In genomic region chr2:84435331-84436081, GRCh38 we compare ENCODE assay signal across 13 cellular contexts. TPM values are rescaled to one million over a fixed set of nuclear protein-coding genes. Genes with fewer than 3 reads are reported as not detected.
DNase-seq lines count a peak whose midpoint lies in the region; ATAC-seq and TF ChIP-seq lines count a peak whose summit lies in the region.
"Had no signal": no experiment of that assay in that cellular context is flagged by ENCODE, and none has a peak within 500 bp of the region (broad histone marks: within the 10 kb centered on the region; RNA-seq: fewer than 3 reads in every experiment).

No MANE protein-coding gene starts in this region.

- H3K4me3 ChIP-seq in astrocyte of the cerebellum (ENCODE audit: low read depth, low read length): no peak overlapping the region
- H3K4me3 ChIP-seq in hepatocyte: no peak overlapping the region
- H3K4me3 ChIP-seq in parathyroid adenoma (ENCODE audit: low read depth, low read length): no peak overlapping the region
- H3K4me3 ChIP-seq: ovary, SK-N-MC had no signal

- H3K36me3 ChIP-seq in hepatocyte (replicated peaks; ENCODE audit: insufficient read depth, low read depth): no peaks in the 10 kb centered on the region
- H3K36me3 ChIP-seq in parathyroid adenoma (ENCODE audit: control insufficient read depth, insufficient read depth, low read length): no peaks in the 10 kb centered on the region
- H3K36me3 ChIP-seq: ovary had no signal

- peaks cover 5% of the 10 kb centered on the region for H3K4me1 Mint-ChIP-seq in osteocyte (ENCODE audit: unreplicated experiment)

- no peak overlapping the region for H2AFZ ChIP-seq in hepatocyte
- no peak overlapping the region for H2AFZ ChIP-seq in parathyroid adenoma

- H3K9me3 Mint-ChIP-seq in osteocyte (ENCODE audit: unreplicated experiment): no peaks in the 10 kb centered on the region
- H3K9me3 Mint-ChIP-seq: CD8-positive, alpha-beta memory T cell had no signal

- H3K27me3 ChIP-seq in hepatocyte (no peaks in the 10 kb centered on the region), parathyroid adenoma (ENCODE audit: control insufficient read depth, insufficient read depth, low read length) (no peaks in the 10 kb centered on the region)
- H3K27me3 ChIP-seq: ovary had no signal

- H3K9me3 ChIP-seq in hepatocyte (ENCODE audit: low read depth) (no peaks in the 10 kb centered on the region), parathyroid adenoma (ENCODE audit: control insufficient read depth, low read length) (no peaks in the 10 kb centered on the region)
- H3K9me3 ChIP-seq: ovary had no signal

- in situ Hi-C loops in astrocyte of the cerebellum (cut with HindIII; ENCODE audit: low sequenced_read_pairs): no loop called here

- H3K27me3 Mint-ChIP-seq in osteocyte (ENCODE audit: unreplicated experiment): no peaks in the 10 kb centered on the region
- H3K27me3 Mint-ChIP-seq: CD8-positive, alpha-beta memory T cell had no signal

- WGBS in hepatocyte (ENCODE audit: low lambda C conversion rate, missing lambda C conversion rate): 62% methylated on average over 7 of the region's 7 CpGs

- H3K27ac ChIP-seq in hepatocyte (peak overlapping the region; percentile 60), parathyroid adenoma (no peak overlapping the region)
- H3K27ac ChIP-seq: ovary, SK-N-MC had no signal

- no peaks in the 10 kb centered on the region for H3K9me2 ChIP-seq in hepatocyte (replicated peaks; ENCODE audit: insufficient read depth)

- no peaks in the 10 kb centered on the region for H4K20me1 ChIP-seq in hepatocyte (ENCODE audit: insufficient read depth, poor library complexity, severe bottlenecking)

- no peak overlapping the region for H3K9ac ChIP-seq in parathyroid adenoma

- TF ChIP-seq CTCF in astrocyte of the cerebellum (IDR thresholded peaks at IDR 0.05; ENCODE audit: low read depth, low read length, missing control alignments) (no peak), hepatocyte (IDR thresholded peaks at IDR 0.05; ENCODE audit: poor library complexity) (no peak), parathyroid adenoma (IDR thresholded peaks at IDR 0.05) (no peak), osteocyte (IDR thresholded peaks at IDR 0.05) (no peak)

- DNase-seq in ELR (ENCODE audit: low read depth): peak; percentile 52
- DNase-seq in astrocyte of the cerebellum (ENCODE audit: low read depth): peak; percentile 80
- peak; percentile 37 for DNase-seq in hepatocyte (ENCODE audit: low spot score)
- DNase-seq in osteocyte (ENCODE audit: extremely low spot score, unreplicated experiment): no peak
- DNase-seq: activated CD4-positive, alpha-beta T cell treated with anti-CD3 and anti-CD28 coated beads for 1 hour; CD8-positive, alpha-beta memory T cell; ovary; trophoblast cell had no signal

- H3K27ac Mint-ChIP-seq in osteocyte (ENCODE audit: unreplicated experiment): no peak overlapping the region

- peaks cover 7% of the 10 kb centered on the region for H3K79me2 ChIP-seq in hepatocyte
- no peaks in the 10 kb centered on the region for H3K79me2 ChIP-seq in parathyroid adenoma

- H3K4me1 ChIP-seq in hepatocyte (ENCODE audit: insufficient read depth) (peaks cover 4% of the 10 kb centered on the region), parathyroid adenoma (peaks cover 12% of the 10 kb centered on the region)

- H3K4me3 Mint-ChIP-seq in osteocyte (ENCODE audit: unreplicated experiment): no peak overlapping the region
- H3K4me3 Mint-ChIP-seq: CD8-positive, alpha-beta memory T cell had no signal

- ATAC-seq in GM21447 (IDR thresholded peaks at IDR 0.05; ENCODE audit: unreplicated experiment): no peak
- no peak for ATAC-seq in HG03280 (IDR thresholded peaks at IDR 0.05; ENCODE audit: unreplicated experiment)
- no peak for ATAC-seq in HG03460 (IDR thresholded peaks at IDR 0.05; ENCODE audit: unreplicated experiment)

- H3K4me2 ChIP-seq in hepatocyte (peak overlapping the region; percentile 28), parathyroid adenoma (ENCODE audit: low read length) (peak overlapping the region; percentile 31)

- peaks cover 55% of the 10 kb centered on the region for H3K36me3 Mint-ChIP-seq in osteocyte (ENCODE audit: unreplicated experiment)

RNA-seq across cellular contexts. Expression of gene SUCLG1, which starts 23.6 kb away (rescaled TPM):
- total RNA-seq in hepatocyte (168 and 190 TPM in 2 replicates), osteocyte (51.8 and 52.4 TPM in 2 replicates)
- polyA plus RNA-seq in hepatocyte: 145 and 164 TPM in 2 replicates
